ENCODE assay signal across 7 cellular contexts in the genomic region with DNA sequence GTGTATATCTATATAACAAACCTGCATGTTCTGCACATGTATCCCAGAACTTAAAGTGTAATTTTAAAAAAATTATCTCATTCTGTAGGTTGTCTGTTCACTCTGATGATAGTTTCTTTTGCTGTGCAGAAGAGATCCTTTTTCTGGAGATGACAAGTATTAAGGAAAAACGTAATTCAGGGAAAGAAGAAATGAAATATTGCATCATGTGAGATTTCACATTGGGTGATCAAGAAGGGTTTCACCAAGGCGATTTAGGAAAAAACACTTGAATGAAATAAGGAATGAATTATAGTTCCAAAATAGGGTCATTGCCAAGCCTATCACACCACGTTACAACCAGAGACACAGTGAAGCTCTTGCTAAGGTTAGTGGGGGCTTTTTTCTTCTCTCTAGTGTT.
"Had no signal": no experiment of that assay in that cellular context is flagged by ENCODE, and none has a peak within 500 bp of the region (broad histone marks: within the 10 kb centered on the region; RNA-seq: fewer than 3 reads in every experiment).

No MANE protein-coding gene starts in this region.

- H3K27me3 Mint-ChIP-seq: IgD-negative memory B cell had no signal

- DNase-seq: IMR-90, KBM-7, KG1 had no signal

- H3K4me1 Mint-ChIP-seq: IgD-negative memory B cell had no signal

- ATAC-seq: HepG2 had no signal

- H3K4me3 Mint-ChIP-seq: IgD-negative memory B cell had no signal

- H3K36me3 Mint-ChIP-seq: IgD-negative memory B cell had no signal

- H3K9me3 Mint-ChIP-seq: IgD-negative memory B cell had no signal

- FAIRE-seq: HepG2, HTR-8/SVneo had no signal

- H3K27ac Mint-ChIP-seq: IgD-negative memory B cell had no signal

- H3K27ac ChIP-seq: HL-60 had no signal
